10 cellular contexts compared by ENCODE assay signal in the genomic region with DNA sequence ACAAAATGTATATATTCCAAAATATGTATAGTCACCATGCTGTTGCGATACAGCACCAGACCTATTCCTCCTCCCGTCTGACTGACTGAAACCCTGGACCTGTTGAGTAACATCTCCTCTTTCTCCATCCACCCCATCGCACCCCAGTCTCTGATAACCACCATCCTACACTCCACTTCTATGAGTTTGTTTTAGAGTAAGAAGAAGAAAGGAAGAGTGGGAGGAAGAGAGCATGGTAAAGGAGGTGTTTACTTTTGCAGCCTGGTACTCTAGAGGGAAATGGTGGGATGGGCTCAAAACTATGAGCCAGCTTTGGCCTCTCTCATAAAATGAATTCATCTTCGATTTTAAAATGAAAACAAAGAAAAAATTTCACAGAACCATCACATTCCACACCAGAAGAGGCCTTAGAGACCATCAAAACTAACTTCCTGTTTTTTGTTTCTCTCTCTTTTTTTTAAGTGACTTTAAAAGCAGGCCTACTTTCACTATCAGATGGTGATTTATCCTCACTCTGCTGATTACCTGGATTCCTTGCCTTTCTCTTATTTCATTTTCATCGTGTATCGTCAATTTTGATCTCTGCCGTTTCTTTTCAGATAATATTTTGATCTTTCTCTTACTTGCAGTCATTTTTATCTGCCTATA. TPM values are rescaled to one million over a fixed set of nuclear protein-coding genes. Genes with fewer than 3 reads are reported as not detected.
DNase-seq lines count a peak whose midpoint lies in the region; ATAC-seq and TF ChIP-seq lines count a peak whose summit lies in the region.
"Had no signal": no experiment of that assay in that cellular context is flagged by ENCODE, and none has a peak within 500 bp of the region (broad histone marks: within the 10 kb centered on the region; RNA-seq: fewer than 3 reads in every experiment).

No MANE protein-coding gene starts in this region.

- H3K36me3 ChIP-seq in DND-41 (ENCODE audit: insufficient read depth, low read length) (no peaks in the 10 kb centered on the region), PC-9 (ENCODE audit: low read depth) (no peaks in the 10 kb centered on the region)
- H3K36me3 ChIP-seq: breast epithelium had no signal

- H3K9me2 ChIP-seq in PC-9 (ENCODE audit: insufficient read depth): no peaks in the 10 kb centered on the region

- peak overlapping the region; percentile 10 for H3K4me3 Mint-ChIP-seq in activated naive CD8-positive, alpha-beta T cell treated with anti-CD3 and anti-CD28 coated beads, Interleukin-2, amount 10 ng/mL, durations not matched to agents 7 days and 5 days

- H3K9me3 ChIP-seq in DND-41 (ENCODE audit: insufficient read depth, low read length, severe bottlenecking) (no peaks in the 10 kb centered on the region), PC-9 (ENCODE audit: insufficient read depth, low read depth) (no peaks in the 10 kb centered on the region)
- H3K9me3 ChIP-seq: breast epithelium had no signal

- H3K4me1 Mint-ChIP-seq in activated naive CD8-positive, alpha-beta T cell treated with anti-CD3 and anti-CD28 coated beads, Interleukin-2, amount 10 ng/mL, durations not matched to agents 7 days and 5 days: peaks cover 10% of the 10 kb centered on the region

- POLR2A ChIA-PET in activated naive CD8-positive, alpha-beta T cell treated with anti-CD3 and anti-CD28 coated beads, Interleukin-2, amount 10 ng/mL, durations not matched to agents 7 days and 5 days (lab: Charles Lee): no interaction called here
- POLR2A ChIA-PET in PC-9 (lab: Charles Lee; ENCODE audit: unreplicated experiment): interaction anchor here (0.6 kb wide), 1 partner anchor 636 kb away, joined by 6 read pairs; no protein-coding TSS in a partner anchor

- H2AFZ ChIP-seq in DND-41 (ENCODE audit: low read depth, low read length) (peak overlapping the region; percentile 78), PC-9 (no peak overlapping the region)

- no peaks in the 10 kb centered on the region for H3F3A ChIP-seq in PC-9 (ENCODE audit: insufficient read depth, low read depth)

- H4K20me1 ChIP-seq in DND-41 (ENCODE audit: insufficient read depth, low read length) (no peaks in the 10 kb centered on the region), PC-9 (ENCODE audit: insufficient read depth) (no peaks in the 10 kb centered on the region)

- H3K27ac ChIP-seq in DND-41 (ENCODE audit: low read length) (no peak overlapping the region), PC-9 (no peak overlapping the region)
- H3K27ac ChIP-seq: breast epithelium had no signal

- peaks cover 1% of the 10 kb centered on the region for H3K36me3 Mint-ChIP-seq in activated naive CD8-positive, alpha-beta T cell treated with anti-CD3 and anti-CD28 coated beads, Interleukin-2, amount 10 ng/mL, durations not matched to agents 7 days and 5 days

- peaks cover 5% of the 10 kb centered on the region for H3K27me3 ChIP-seq in DND-41 (ENCODE audit: insufficient read depth, low read length, poor library complexity)
- no peaks in the 10 kb centered on the region for H3K27me3 ChIP-seq in PC-9 (ENCODE audit: insufficient read depth, low read depth)
- H3K27me3 ChIP-seq: breast epithelium had no signal

- TF ChIP-seq CTCF in DND-41 (IDR thresholded peaks at IDR 0.05; ENCODE audit: borderline replicate concordance, extremely low read depth, low read length, poor library complexity, severe bottlenecking): no peak
- TF ChIP-seq CTCF in PC-9 (conservative IDR thresholded peaks at IDR 0.05): no peak

- BruUV-seq in PC-9 (replicated peaks; lab: Mats Ljungman, UMichigan): no TSS peak

- CTCF ChIA-PET in PC-9 (lab: Charles Lee): no interaction called here

- H3K4me1 ChIP-seq in DND-41 (ENCODE audit: insufficient read depth, low read length): peaks cover 8% of the 10 kb centered on the region
- no peaks in the 10 kb centered on the region for H3K4me1 ChIP-seq in PC-9 (replicated peaks; ENCODE audit: insufficient read depth)
- H3K4me1 ChIP-seq: breast epithelium had no signal

- H3K4me2 ChIP-seq in DND-41 (ENCODE audit: insufficient read depth, low read length): peak overlapping the region; percentile 8; the same call in 1 of the 2 replicates
- H3K4me2 ChIP-seq in PC-9: no peak overlapping the region

- no peak overlapping the region for H3K9ac ChIP-seq in DND-41 (ENCODE audit: low read depth, low read length)

- H3K9me3 Mint-ChIP-seq in activated naive CD8-positive, alpha-beta T cell treated with anti-CD3 and anti-CD28 coated beads, Interleukin-2, amount 10 ng/mL, durations not matched to agents 7 days and 5 days: no peaks in the 10 kb centered on the region

- intact Hi-C loops in PC-9 (cut with micrococcal nuclease; ENCODE audit: unreplicated experiment): no loop called here

- no peak overlapping the region for H3K4me3 ChIP-seq in DND-41 (ENCODE audit: low read depth in 1 of 2, low read length in 2 of 2)
- H3K4me3 ChIP-seq in PC-9: no peak overlapping the region
- H3K4me3 ChIP-seq: breast epithelium had no signal

- DNase-seq in DND-41 (no peak), retina (no peak), PC-9 (no peak), kidney tubule cell (ENCODE audit: low spot score) (no peak), NCI-H69 (lab: John Stamatoyannopoulos, UW) (no peak)
- DNase-seq in activated naive CD8-positive, alpha-beta T cell treated with anti-CD3 and anti-CD28 coated beads, Interleukin-2, amount 10 ng/mL, durations not matched to agents 7 days and 5 days: no peak
- DNase-seq: small intestine had no signal

- 0 out of 3 replicates have a peak, but pooled peaks have one; percentile 42 for ATAC-seq in DND-41 (ENCODE audit: insufficient read depth, low read depth)
- ATAC-seq in GM21390 (IDR thresholded peaks at IDR 0.05; ENCODE audit: unreplicated experiment): peak; percentile 78
- peak; percentile 68 for ATAC-seq in HG03571 (IDR thresholded peaks at IDR 0.05; ENCODE audit: unreplicated experiment)
- peak; percentile 40 for ATAC-seq in activated naive CD8-positive, alpha-beta T cell treated with anti-CD3 and anti-CD28 coated beads, Interleukin-2, amount 10 ng/mL, durations not matched to agents 7 days and 5 days (ENCODE audit: low read depth)

- H3K27ac Mint-ChIP-seq in activated naive CD8-positive, alpha-beta T cell treated with anti-CD3 and anti-CD28 coated beads, Interleukin-2, amount 10 ng/mL, durations not matched to agents 7 days and 5 days: peak overlapping the region; percentile 68

- H3K79me2 ChIP-seq in DND-41 (ENCODE audit: insufficient read depth, low read length) (no peaks in the 10 kb centered on the region), PC-9 (ENCODE audit: low read depth) (no peaks in the 10 kb centered on the region)

- H3K27me3 Mint-ChIP-seq in activated naive CD8-positive, alpha-beta T cell treated with anti-CD3 and anti-CD28 coated beads, Interleukin-2, amount 10 ng/mL, durations not matched to agents 7 days and 5 days: no peaks in the 10 kb centered on the region

RNA-seq across cellular contexts. Expression of a gene that starts 16.8 kb away (rescaled TPM):
- total RNA-seq in activated naive CD8-positive, alpha-beta T cell treated with anti-CD3 and anti-CD28 coated beads, Interleukin-2, amount 10 ng/mL, durations not matched to agents 7 days and 5 days: 10 to 100 TPM; 12.1 to 13.4 TPM
- 65.0 and 74.8 TPM in 2 replicates for total RNA-seq in PC-9 (2021)
